In the genomic region with DNA sequence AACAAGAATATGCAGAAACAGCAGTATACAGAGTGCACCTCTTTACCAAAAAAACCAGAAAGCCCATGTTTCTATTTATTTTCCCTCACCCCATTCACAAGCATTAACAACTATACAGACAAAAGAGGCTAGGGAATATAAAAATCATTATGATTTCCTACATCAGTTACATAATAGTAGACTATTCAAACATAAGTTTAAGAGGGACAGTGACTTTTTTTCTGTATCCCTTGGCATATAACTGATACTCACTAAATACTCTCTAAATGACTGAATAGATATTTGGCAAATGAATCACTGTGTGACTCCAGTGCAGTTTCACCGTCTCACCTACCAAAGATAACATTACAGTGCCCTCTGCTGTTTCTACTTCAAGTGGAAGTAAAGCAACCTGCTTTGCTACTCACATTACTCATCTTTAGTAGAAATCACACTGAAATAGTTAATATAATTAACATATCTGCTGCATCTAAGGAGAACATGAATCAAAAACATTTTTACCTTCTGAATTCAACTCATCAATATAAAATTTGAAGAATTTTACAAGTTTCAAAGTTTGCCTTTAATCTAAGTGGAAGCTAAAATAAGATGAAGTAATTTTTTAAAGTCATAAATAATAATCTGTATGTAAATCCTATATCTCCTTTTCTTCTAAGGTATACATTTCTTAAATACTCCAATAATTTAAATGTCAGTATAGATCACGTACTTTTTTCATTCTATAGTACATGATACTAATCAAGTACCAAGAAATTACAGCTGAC, we compare ENCODE assay signal across 8 cellular contexts.
DNase-seq lines count a peak whose midpoint lies in the region; ATAC-seq, FAIRE-seq and TF ChIP-seq lines count a peak whose summit lies in the region.

No MANE protein-coding gene starts in this region.

- H3K9ac ChIP-seq in Karpas-422 (ENCODE audit: low read length) (no peak overlapping the region), liver (ENCODE audit: low read depth in 1 of 2, low read length in 2 of 2) (no peak overlapping the region)

- H3K4me1 ChIP-seq in A549 = peaks cover 28% of the 10 kb centered on the region; the same call in 2 of the 3 replicates
- peaks cover 33% of the 10 kb centered on the region for H3K4me1 ChIP-seq in Karpas-422 (ENCODE audit: low read length)
- H3K4me1 ChIP-seq in liver (ENCODE audit: control insufficient read depth in 4 of 4, insufficient read depth in 4 of 4, low read length in 3 of 4) = peaks cover 0 to 4% (median under 1%) of the 10 kb centered on the region in 4 donors

- H3K4me3 ChIP-seq in A549 (peak overlapping the region; percentile 39), Karpas-422 (ENCODE audit: low read length) (no peak overlapping the region), liver (ENCODE audit: low read depth in 1 of 3, low read length in 3 of 3) (no peak overlapping the region)

- H2AFZ ChIP-seq in Karpas-422 (ENCODE audit: low read length) = no peak overlapping the region

- CTCF ChIA-PET in A549 (lab: Yijun Ruan, JAX) (interaction anchor here (0.6 to 4.7 kb wide), 41 partner anchors 7 to 1767 kb away, joined by 3 to 31 read pairs (median 3); a partner anchor contains a TSS), GM10248 (lab: Yijun Ruan, JAX) (interaction anchor here (0.6 to 3.6 kb wide), 23 partner anchors 9 to 972 kb away, joined by 3 to 27 read pairs (median 4); a partner anchor contains a TSS)

- H4K20me1 ChIP-seq in Karpas-422 (ENCODE audit: insufficient read depth, low read depth, low read length) = no peaks in the 10 kb centered on the region

- H3K79me2 ChIP-seq in Karpas-422 (ENCODE audit: low read length) = peaks cover 89% of the 10 kb centered on the region

- peaks cover 16% of the 10 kb centered on the region for H3K36me3 ChIP-seq in Karpas-422 (ENCODE audit: insufficient read depth, low read length)
- H3K36me3 ChIP-seq in liver (ENCODE audit: control insufficient read depth in 4 of 4, insufficient read depth in 3 of 4, low read depth in 1 of 4, low read length in 3 of 4) = no peaks in the 10 kb centered on the region

- FAIRE-seq in A549 (lab: Jason Lieb, UNC) = peak; percentile 95
- FAIRE-seq in urothelium cell line (lab: Jason Lieb, UNC) = no peak

- TF ChIP-seq CTCF in A549 (IDR thresholded peaks at IDR 0.05) (peak; percentile 89), GM10248 (IDR thresholded peaks at IDR 0.05; ENCODE audit: control extremely low read depth, extremely low read depth, low read depth, missing control alignments) (peak; percentile 67), liver (IDR thresholded peaks at IDR 0.05; ENCODE audit: low read depth, low read length, missing input control) (peak; percentile 58)

- POLR2A ChIA-PET in A549 (lab: Yijun Ruan, JAX) = interaction anchor here (0.8 to 1.7 kb wide), 6 partner anchors 108 to 945 kb away, joined by 3 to 12 read pairs (median 6); a partner anchor contains a TSS
- POLR2A ChIA-PET in GM10248 (lab: Yijun Ruan, JAX) = no interaction called here

- H3K4me2 ChIP-seq in A549 = peak overlapping the region; percentile 86
- H3K4me2 ChIP-seq in Karpas-422 (ENCODE audit: low read depth, low read length, poor library complexity, severe bottlenecking) = no peak overlapping the region

- TF ChIP-seq POLR2A in A549 (IDR thresholded peaks at IDR 0.05; ENCODE audit: low read length) = no peak

- H3K9me2 ChIP-seq in Karpas-422 (replicated peaks; ENCODE audit: insufficient read depth, low read length) = no peaks in the 10 kb centered on the region

- H3K9me3 ChIP-seq in A549 = no peaks in the 10 kb centered on the region
- no peaks in the 10 kb centered on the region for H3K9me3 ChIP-seq in Karpas-422 (ENCODE audit: low read length)
- H3K9me3 ChIP-seq in liver (ENCODE audit: control insufficient read depth in 4 of 4, low read length in 3 of 4) = no peaks in the 10 kb centered on the region

- no peak for TF ChIP-seq EP300 in A549 (IDR thresholded peaks at IDR 0.05)

- TF ChIP-seq RAD21 in A549 (conservative IDR thresholded peaks at IDR 0.05 in 1 of 2, IDR thresholded peaks at IDR 0.05 in 1 of 2) (peak; percentile 91 to 95), liver (IDR thresholded peaks at IDR 0.05) (peak; percentile 88 to 89)

- no peaks in the 10 kb centered on the region for H3K27me3 ChIP-seq in Karpas-422 (ENCODE audit: low read length)
- H3K27me3 ChIP-seq in liver (ENCODE audit: control insufficient read depth in 4 of 4, insufficient read depth in 4 of 4, low read length in 3 of 4) = no peaks in the 10 kb centered on the region

- peak; percentile 49 to 91 for DNase-seq in A549 (ENCODE audit: low read depth in 1 of 2, low spot score in 1 of 2)
- DNase-seq in GM10248 (ENCODE audit: extremely low spot score) = peak; percentile 56
- peak; percentile 94 for DNase-seq in HCEC 1CT
- DNase-seq in Karpas-422 = peak; percentile 84
- DNase-seq in RKO (ENCODE audit: low spot score) = peak; percentile 97
- peak; percentile 50 for DNase-seq in cerebellum (ENCODE audit: low spot score)
- DNase-seq in urothelium cell line (ENCODE audit: low spot score) = peak; percentile 57

- 3% methylated on average over 2 of the region's 2 CpGs for WGBS in A549 (ENCODE audit: missing lambda C conversion rate)
- WGBS in liver = 45% methylated on average over 2 of the region's 2 CpGs

- H3K27ac ChIP-seq in A549 = peak overlapping the region; percentile 67 to 86
- 0 out of 2 replicates have a peak overlapping the region, but pooled peaks have one; percentile 27 for H3K27ac ChIP-seq in Karpas-422 (ENCODE audit: low read length)
- H3K27ac ChIP-seq in liver (ENCODE audit: low read depth in 1 of 2, low read length in 2 of 2) = no peak overlapping the region

- ATAC-seq in A549 = peak; percentile 95 to 98

TF ChIP-seq in A549, 52 proteins besides CTCF, POLR2A, EP300 and RAD21:
- no peak for TF ChIP-seq KDM5A (IDR thresholded peaks at IDR 0.05)
- TF ChIP-seq TP53 (CRISPR knock-in tag; IDR thresholded peaks at IDR 0.05) = no peak
- TF ChIP-seq CEBPB (IDR thresholded peaks at IDR 0.05) = no peak
- peak; percentile 58; the same call in 1 of the 2 replicates for TF ChIP-seq JUNB (IDR thresholded peaks at IDR 0.05)
- TF ChIP-seq HOXB13 (CRISPR knock-in tag; IDR thresholded peaks at IDR 0.05; ENCODE audit: low read depth) = no peak
- no peak for TF ChIP-seq ZSCAN20 (CRISPR knock-in tag; IDR thresholded peaks at IDR 0.05)
- no peak for TF ChIP-seq TFCP2L1 (CRISPR knock-in tag; IDR thresholded peaks at IDR 0.05)
- TF ChIP-seq SMC3 (IDR thresholded peaks at IDR 0.05) = peak; percentile 86
- TF ChIP-seq CHD2 (IDR thresholded peaks at IDR 0.05; ENCODE audit: low read length, partially characterized antibody) = no peak
- TF ChIP-seq FOSL2 (IDR thresholded peaks at IDR 0.05) = peak; percentile 74
- TF ChIP-seq FOSL2 (CRISPR knock-in tag; IDR thresholded peaks at IDR 0.05) = peak; percentile 95
- TF ChIP-seq POLR2AphosphoS2 (conservative IDR thresholded peaks at IDR 0.05; ENCODE audit: low read length) = no peak
- no peak for TF ChIP-seq ZNF302 (CRISPR knock-in tag; IDR thresholded peaks at IDR 0.05)

TF ChIP-seq in liver, 16 proteins besides CTCF, POLR2A, EP300 and RAD21:
- TF ChIP-seq HNF4A (conservative IDR thresholded peaks at IDR 0.05) (peak in 1 of 2 donors; percentile 18), JUND (IDR thresholded peaks at IDR 0.05) (peak in 1 of 2 donors; percentile 19)
- TF ChIP-seq, protein P1, sequence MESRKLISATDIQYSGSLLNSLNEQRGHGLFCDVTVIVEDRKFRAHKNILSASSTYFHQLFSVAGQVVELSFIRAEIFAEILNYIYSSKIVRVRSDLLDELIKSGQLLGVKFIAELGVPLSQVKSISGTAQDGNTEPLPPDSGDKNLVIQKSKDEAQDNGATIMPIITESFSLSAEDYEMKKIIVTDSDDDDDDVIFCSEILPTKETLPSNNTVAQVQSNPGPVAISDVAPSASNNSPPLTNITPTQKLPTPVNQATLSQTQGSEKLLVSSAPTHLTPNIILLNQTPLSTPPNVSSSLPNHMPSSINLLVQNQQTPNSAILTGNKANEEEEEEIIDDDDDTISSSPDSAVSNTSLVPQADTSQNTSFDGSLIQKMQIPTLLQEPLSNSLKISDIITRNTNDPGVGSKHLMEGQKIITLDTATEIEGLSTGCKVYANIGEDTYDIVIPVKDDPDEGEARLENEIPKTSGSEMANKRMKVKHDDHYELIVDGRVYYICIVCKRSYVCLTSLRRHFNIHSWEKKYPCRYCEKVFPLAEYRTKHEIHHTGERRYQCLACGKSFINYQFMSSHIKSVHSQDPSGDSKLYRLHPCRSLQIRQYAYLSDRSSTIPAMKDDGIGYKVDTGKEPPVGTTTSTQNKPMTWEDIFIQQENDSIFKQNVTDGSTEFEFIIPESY (IDR thresholded peaks at IDR 0.05) = no peak

Comparison
In these comparisons a context has a peak if more than half of its experiments do, and no peak if none do; other contexts are left out.
1. H3K27ac ChIP-seq: peak in A549 (2 of 2) and Karpas-422 (single experiment); none in liver (0 of 2).
2. Peak in every context shown above with its lines, with median percentiles within 50 percentile points of each other: DNase-seq and CTCF ChIP-seq.